Comparison of ENCODE assay signal across 1 cellular context in genomic region chr11:64206457-64207246, GRCh38.
TF ChIP-seq lines count a peak whose summit lies in the region.

TSS of gene FERMT3 (plus strand) at chr11:64206721. CDS start at chr11:64207365, 644 bp downstream.

TF ChIP-seq in K562, 482 proteins besides CTCF, POLR2A, EP300 and RAD21 (continued from another document and continues in another):
- TF ChIP-seq CBX3 (IDR thresholded peaks at IDR 0.05; ENCODE audit: borderline replicate concordance in 1 of 2, low read length in 2 of 2) (0 out of 3 replicates have a peak, but pooled peaks of 1 of the 2 experiments have one; percentile 2), ARNT (IDR thresholded peaks at IDR 0.05) (0 out of 4 replicates have a peak, but pooled peaks of 1 of the 2 experiments have one; percentile 17), SP2 (IDR thresholded peaks at IDR 0.05; ENCODE audit: extremely low read depth, low read depth, low read length, poor library complexity, severe bottlenecking) (no peak), BCL6 (CRISPR knock-in tag; IDR thresholded peaks at IDR 0.05) (no peak), RBM34 (IDR thresholded peaks at IDR 0.05; ENCODE audit: borderline replicate concordance, insufficient read depth, low read length) (no peak), PCBP1 (IDR thresholded peaks at IDR 0.05; ENCODE audit: low read depth, low read length, poor library complexity, severe bottlenecking) (no peak), NFYB (IDR thresholded peaks at IDR 0.05; ENCODE audit: extremely low read depth, insufficient read length) (no peak), TAF15 (IDR thresholded peaks at IDR 0.05; ENCODE audit: low read depth, low read length) (0 out of 2 replicates have a peak, but pooled peaks have one; percentile 33), ZNF589 (CRISPR knock-in tag; IDR thresholded peaks at IDR 0.05; ENCODE audit: low read depth) (no peak), KDM2B (CRISPR knock-in tag; IDR thresholded peaks at IDR 0.05) (no peak), SRF (CRISPR knock-in tag; IDR thresholded peaks at IDR 0.05) (peak in 1 of 2 experiments; percentile 58; a peak in 1 of 4 replicates), TCF7 (IDR thresholded peaks at IDR 0.05; ENCODE audit: borderline replicate concordance) (no peak), MEF2D (tag; conservative IDR thresholded peaks at IDR 0.05; ENCODE audit: low read depth) (no peak), SUPT5H (IDR thresholded peaks at IDR 0.05) (peak; percentile 75), PTTG1 (tag; IDR thresholded peaks at IDR 0.05; ENCODE audit: low read depth) (no peak), ZNF707 (CRISPR knock-in tag; conservative IDR thresholded peaks at IDR 0.05) (0 out of 2 replicates have a peak, but pooled peaks have one; percentile 15), ZBTB8A (IDR thresholded peaks at IDR 0.05; ENCODE audit: partially characterized antibody) (no peak), ERF (CRISPR knock-in tag; IDR thresholded peaks at IDR 0.05) (no peak), ZNF766 (CRISPR knock-in tag; conservative IDR thresholded peaks at IDR 0.05) (no peak), SLC30A9 (CRISPR knock-in tag; IDR thresholded peaks at IDR 0.05) (no peak), NCOA6 (IDR thresholded peaks at IDR 0.05) (no peak), ZNF146 (CRISPR knock-in tag; IDR thresholded peaks at IDR 0.05; ENCODE audit: unreplicated experiment) (no peak), RFX7 (CRISPR knock-in tag; IDR thresholded peaks at IDR 0.05) (no peak), MXI1 (IDR thresholded peaks at IDR 0.05; ENCODE audit: low read depth, low read length) (no peak), GATA2 (CRISPR knock-in tag; IDR thresholded peaks at IDR 0.05) (no peak), CTCFL (IDR thresholded peaks at IDR 0.05; ENCODE audit: borderline replicate concordance, insufficient read depth, low read depth, low read length, poor library complexity, severe bottlenecking) (no peak), FOXK2 (conservative IDR thresholded peaks at IDR 0.05 in 1 of 2, IDR thresholded peaks at IDR 0.05 in 1 of 2; ENCODE audit: low read depth in 2 of 2) (no peak), KAT2B (IDR thresholded peaks at IDR 0.05; ENCODE audit: low read depth, low read length) (no peak), HMG20A (CRISPR knock-in tag; conservative IDR thresholded peaks at IDR 0.05) (no peak), SMAD4 (CRISPR knock-in tag; conservative IDR thresholded peaks at IDR 0.05) (peak; percentile 52; the same call in 1 of the 2 replicates), TCF3 (CRISPR knock-in tag; IDR thresholded peaks at IDR 0.05) (peak; percentile 8; the same call in 1 of the 2 replicates), PKNOX1 (IDR thresholded peaks at IDR 0.05) (no peak), POU5F1 (IDR thresholded peaks at IDR 0.05; ENCODE audit: borderline replicate concordance, low read depth, low read length, partially characterized antibody) (no peak), ARID4B (CRISPR knock-in tag; IDR thresholded peaks at IDR 0.05) (peak; percentile 77; the same call in 1 of the 2 replicates), NFATC3 (IDR thresholded peaks at IDR 0.05) (no peak), NELFE (IDR thresholded peaks at IDR 0.05; ENCODE audit: insufficient read depth, insufficient read length) (no peak), ILK (tag; IDR thresholded peaks at IDR 0.05; ENCODE audit: borderline replicate concordance, low read depth) (no peak), TEAD1 (CRISPR knock-in tag; IDR thresholded peaks at IDR 0.05) (peak in 1 of 2 experiments; percentile 39; a peak in 1 of 4 replicates), NFIX (CRISPR knock-in tag; IDR thresholded peaks at IDR 0.05; ENCODE audit: low read depth) (no peak), KDM4B (IDR thresholded peaks at IDR 0.05; ENCODE audit: borderline replicate concordance in 2 of 2, low read depth in 1 of 2) (peak in 1 of 2 experiments; percentile 47; a peak in 1 of 4 replicates), ETS2 (tag; IDR thresholded peaks at IDR 0.05; ENCODE audit: borderline replicate concordance, poor library complexity, severe bottlenecking) (no peak), IRF1 (CRISPR knock-in tag; IDR thresholded peaks at IDR 0.05; ENCODE audit: borderline replicate concordance) (no peak), GABPB1 (CRISPR knock-in tag; IDR thresholded peaks at IDR 0.05) (peak; percentile 34; the same call in 1 of the 2 replicates), ZNF197 (CRISPR knock-in tag; IDR thresholded peaks at IDR 0.05; ENCODE audit: low read depth) (no peak), MCM5 (IDR thresholded peaks at IDR 0.05; ENCODE audit: low read depth) (no peak), BACH1 (tag; IDR thresholded peaks at IDR 0.05) (no peak), RCOR1 (IDR thresholded peaks at IDR 0.05; ENCODE audit: borderline replicate concordance in 1 of 2, low read depth in 2 of 2, low read length in 2 of 2) (no peak), ZNF311 (CRISPR knock-in tag; IDR thresholded peaks at IDR 0.05) (no peak)
- TF ChIP-seq, protein P1, sequence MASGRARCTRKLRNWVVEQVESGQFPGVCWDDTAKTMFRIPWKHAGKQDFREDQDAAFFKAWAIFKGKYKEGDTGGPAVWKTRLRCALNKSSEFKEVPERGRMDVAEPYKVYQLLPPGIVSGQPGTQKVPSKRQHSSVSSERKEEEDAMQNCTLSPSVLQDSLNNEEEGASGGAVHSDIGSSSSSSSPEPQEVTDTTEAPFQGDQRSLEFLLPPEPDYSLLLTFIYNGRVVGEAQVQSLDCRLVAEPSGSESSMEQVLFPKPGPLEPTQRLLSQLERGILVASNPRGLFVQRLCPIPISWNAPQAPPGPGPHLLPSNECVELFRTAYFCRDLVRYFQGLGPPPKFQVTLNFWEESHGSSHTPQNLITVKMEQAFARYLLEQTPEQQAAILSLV (tag; IDR thresholded peaks at IDR 0.05): no peak
- TF ChIP-seq, protein P2, sequence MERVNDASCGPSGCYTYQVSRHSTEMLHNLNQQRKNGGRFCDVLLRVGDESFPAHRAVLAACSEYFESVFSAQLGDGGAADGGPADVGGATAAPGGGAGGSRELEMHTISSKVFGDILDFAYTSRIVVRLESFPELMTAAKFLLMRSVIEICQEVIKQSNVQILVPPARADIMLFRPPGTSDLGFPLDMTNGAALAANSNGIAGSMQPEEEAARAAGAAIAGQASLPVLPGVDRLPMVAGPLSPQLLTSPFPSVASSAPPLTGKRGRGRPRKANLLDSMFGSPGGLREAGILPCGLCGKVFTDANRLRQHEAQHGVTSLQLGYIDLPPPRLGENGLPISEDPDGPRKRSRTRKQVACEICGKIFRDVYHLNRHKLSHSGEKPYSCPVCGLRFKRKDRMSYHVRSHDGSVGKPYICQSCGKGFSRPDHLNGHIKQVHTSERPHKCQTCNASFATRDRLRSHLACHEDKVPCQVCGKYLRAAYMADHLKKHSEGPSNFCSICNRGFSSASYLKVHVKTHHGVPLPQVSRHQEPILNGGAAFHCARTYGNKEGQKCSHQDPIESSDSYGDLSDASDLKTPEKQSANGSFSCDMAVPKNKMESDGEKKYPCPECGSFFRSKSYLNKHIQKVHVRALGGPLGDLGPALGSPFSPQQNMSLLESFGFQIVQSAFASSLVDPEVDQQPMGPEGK (CRISPR knock-in tag; IDR thresholded peaks at IDR 0.05; ENCODE audit: borderline replicate concordance): no peak
- TF ChIP-seq, protein P3, sequence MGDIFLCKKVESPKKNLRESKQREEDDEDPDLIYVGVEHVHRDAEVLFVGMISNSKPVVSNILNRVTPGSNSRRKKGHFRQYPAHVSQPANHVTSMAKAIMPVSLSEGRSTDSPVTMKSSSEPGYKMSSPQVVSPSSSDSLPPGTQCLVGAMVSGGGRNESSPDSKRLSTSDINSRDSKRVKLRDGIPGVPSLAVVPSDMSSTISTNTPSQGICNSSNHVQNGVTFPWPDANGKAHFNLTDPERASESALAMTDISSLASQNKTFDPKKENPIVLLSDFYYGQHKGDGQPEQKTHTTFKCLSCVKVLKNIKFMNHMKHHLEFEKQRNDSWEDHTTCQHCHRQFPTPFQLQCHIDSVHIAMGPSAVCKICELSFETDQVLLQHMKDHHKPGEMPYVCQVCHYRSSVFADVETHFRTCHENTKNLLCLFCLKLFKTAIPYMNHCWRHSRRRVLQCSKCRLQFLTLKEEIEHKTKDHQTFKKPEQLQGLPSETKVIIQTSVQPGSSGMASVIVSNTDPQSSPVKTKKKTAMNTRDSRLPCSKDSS (IDR thresholded peaks at IDR 0.05; ENCODE audit: low read depth, partially characterized antibody): no peak
- TF ChIP-seq, protein P4, sequence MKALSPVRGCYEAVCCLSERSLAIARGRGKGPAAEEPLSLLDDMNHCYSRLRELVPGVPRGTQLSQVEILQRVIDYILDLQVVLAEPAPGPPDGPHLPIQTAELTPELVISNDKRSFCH (CRISPR knock-in tag; IDR thresholded peaks at IDR 0.05): no peak
- TF ChIP-seq, protein P4 (tag; IDR thresholded peaks at IDR 0.05): peak; percentile 30; the same call in 1 of the 2 replicates
- TF ChIP-seq, protein P5, sequence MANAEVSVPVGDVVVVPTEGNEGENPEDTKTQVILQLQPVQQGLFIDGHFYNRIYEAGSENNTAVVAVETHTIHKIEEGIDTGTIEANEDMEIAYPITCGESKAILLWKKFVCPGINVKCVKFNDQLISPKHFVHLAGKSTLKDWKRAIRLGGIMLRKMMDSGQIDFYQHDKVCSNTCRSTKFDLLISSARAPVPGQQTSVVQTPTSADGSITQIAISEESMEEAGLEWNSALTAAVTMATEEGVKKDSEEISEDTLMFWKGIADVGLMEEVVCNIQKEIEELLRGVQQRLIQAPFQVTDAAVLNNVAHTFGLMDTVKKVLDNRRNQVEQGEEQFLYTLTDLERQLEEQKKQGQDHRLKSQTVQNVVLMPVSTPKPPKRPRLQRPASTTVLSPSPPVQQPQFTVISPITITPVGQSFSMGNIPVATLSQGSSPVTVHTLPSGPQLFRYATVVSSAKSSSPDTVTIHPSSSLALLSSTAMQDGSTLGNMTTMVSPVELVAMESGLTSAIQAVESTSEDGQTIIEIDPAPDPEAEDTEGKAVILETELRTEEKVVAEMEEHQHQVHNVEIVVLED (CRISPR knock-in tag; IDR thresholded peaks at IDR 0.05): no peak; the same call in 1 of the 2 replicates
